Comparison of ENCODE assay signal across 8 cellular contexts in the genomic region with DNA sequence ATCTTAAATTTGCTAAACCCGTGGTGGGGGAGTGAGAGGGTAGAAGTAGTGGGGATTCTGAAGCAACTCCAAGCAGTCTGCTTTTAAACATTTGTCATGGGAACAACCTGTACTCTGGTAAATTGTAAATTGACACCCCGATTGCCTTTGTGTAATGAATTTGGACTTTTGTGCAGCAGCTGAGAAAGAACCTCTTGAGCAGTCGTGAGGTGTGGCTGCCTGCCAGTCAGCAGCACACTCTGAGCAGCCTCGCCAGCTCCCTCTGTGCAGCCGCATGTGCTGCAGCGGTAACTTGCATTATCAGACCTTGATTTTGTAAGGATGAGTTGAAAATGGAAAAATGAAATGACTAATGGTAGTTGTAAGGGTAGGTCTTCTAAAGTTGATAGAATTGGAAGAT.
DNase-seq lines count a peak whose midpoint lies in the region; ATAC-seq, FAIRE-seq and TF ChIP-seq lines count a peak whose summit lies in the region.

No MANE protein-coding gene starts in this region.

- H3K9ac ChIP-seq in GM12878 (ENCODE audit: control insufficient read depth, insufficient read depth, low read length) = no peak overlapping the region

- intact Hi-C loops in GM12878 (cut with micrococcal nuclease; ENCODE audit: unreplicated experiment) (no loop called here), lower leg skin (cut with DNase I; ENCODE audit: low total_unique reads) (no loop called here)

- H2AFZ ChIP-seq in GM12878 (ENCODE audit: control insufficient read depth, low read depth, low read length) = no peak overlapping the region

- H3K9me3 ChIP-seq in GM12878 (replicated peaks; ENCODE audit: control insufficient read depth, insufficient read depth, low read length) (no peaks in the 10 kb centered on the region), upper lobe of left lung (no peaks in the 10 kb centered on the region), BE2C (no peaks in the 10 kb centered on the region)

- no peak overlapping the region for H3K4me3 Mint-ChIP-seq in osteocyte (ENCODE audit: unreplicated experiment)

- 47% methylated on average over 6 of the region's 6 CpGs for WGBS in GM12878 (ENCODE audit: insufficient coverage, insufficient replicate concordance, low lambda C conversion rate, missing lambda C conversion rate)
- WGBS in lower leg skin, 2 donors = 16 to 19% methylated on average over 6 of the region's 6 CpGs
- WGBS in upper lobe of left lung, 2 donors = 32 to 48% methylated on average over 6 of the region's 6 CpGs

- CTCF ChIA-PET in GM12878 (lab: Yijun Ruan, JAX) = interaction anchor here (0.6 kb wide), 1 partner anchor 9 kb away, joined by 3 read pairs; no protein-coding TSS in a partner anchor

- no peaks in the 10 kb centered on the region for H3K9me3 Mint-ChIP-seq in osteocyte (ENCODE audit: unreplicated experiment)

- H3K36me3 Mint-ChIP-seq in osteocyte (ENCODE audit: unreplicated experiment) = peaks cover 2% of the 10 kb centered on the region

- H3K79me2 ChIP-seq in GM12878 (ENCODE audit: control insufficient read depth, insufficient read depth, low read length) = peaks cover 82% of the 10 kb centered on the region

- H4K20me1 ChIP-seq in GM12878 (ENCODE audit: control insufficient read depth, insufficient read depth) = peaks cover 9% of the 10 kb centered on the region; the same call in 1 of the 2 replicates

- H3K4me3 ChIP-seq in GM12878 (no peak overlapping the region), lower leg skin (ENCODE audit: low read depth, poor library complexity, severe bottlenecking) (no peak overlapping the region), upper lobe of left lung (no peak overlapping the region), BE2C (ENCODE audit: low read depth, low read length) (no peak overlapping the region)

- H3K4me1 ChIP-seq in GM12878 (ENCODE audit: control insufficient read depth, insufficient read depth, low read length) (peaks cover 48% of the 10 kb centered on the region), upper lobe of left lung (peaks cover 58 to 77% (median 69%) of the 10 kb centered on the region in 4 donors), BE2C (peaks cover 7% of the 10 kb centered on the region)

- SMC1A ChIA-PET in GM12878 (lab: Charles Lee; ENCODE audit: uncharacterized antibody, unreplicated experiment) = interaction anchor here (0.6 to 3.2 kb wide), 4 partner anchors 14 to 97 kb away, joined by 3 to 15 read pairs (median 6); no protein-coding TSS in a partner anchor

- no peak for FAIRE-seq in GM12878 (lab: Jason Lieb, UNC)

- TF ChIP-seq EP300 in GM12878 (IDR thresholded peaks at IDR 0.05; ENCODE audit: borderline replicate concordance in 1 of 2, control insufficient read depth in 1 of 2, low read depth in 2 of 2, low read length in 2 of 2) (no peak), upper lobe of left lung (IDR thresholded peaks at IDR 0.05) (peak in 1 of 4 donors; percentile 43)

- peaks cover 39% of the 10 kb centered on the region for H3K4me1 Mint-ChIP-seq in osteocyte (ENCODE audit: unreplicated experiment)

- in situ Hi-C loops in G401 (cut with HindIII; ENCODE audit: low sequenced_read_pairs) = no loop called here
- in situ Hi-C loops in GM12878 (cut with MboI) = no loop called here

- H3K27me3 Mint-ChIP-seq in osteocyte (ENCODE audit: unreplicated experiment) = no peaks in the 10 kb centered on the region

- RAD21 ChIA-PET in GM12878 (lab: Charles Lee; ENCODE audit: unreplicated experiment) = interaction anchor here (0.6 to 1.5 kb wide), 5 partner anchors 9 to 78 kb away, joined by 3 to 5 read pairs (median 3); no protein-coding TSS in a partner anchor

- DNase-seq in G401 (ENCODE audit: low spot score) (peak; percentile 91), NCI-H524 (lab: John Stamatoyannopoulos, UW) (peak; percentile 78 to 92), GM12878 (ENCODE audit: low read depth, low spot score) (no peak), lower leg skin (ENCODE audit: low spot score in 2 of 2) (peak; percentile 63 to 89), upper lobe of left lung (peak; percentile 64 to 85), BE2C (no peak), GM19240 (ENCODE audit: insufficient read length, low spot score) (no peak), osteocyte (ENCODE audit: extremely low spot score, unreplicated experiment) (no peak)

- peak overlapping the region; percentile 61; the same call in 1 of the 2 replicates for H3K27ac ChIP-seq in GM12878 (ENCODE audit: control insufficient read depth, insufficient read depth)
- H3K27ac ChIP-seq in upper lobe of left lung = peak overlapping the region; percentile 55 to 84 (median 67)

- H3K36me3 ChIP-seq in GM12878 (ENCODE audit: control insufficient read depth in 2 of 2, insufficient read depth in 2 of 2, low read length in 1 of 2) = peaks cover 0 to 4% of the 10 kb centered on the region in 2 experiments; a peak in 2 of 4 replicates
- H3K36me3 ChIP-seq in upper lobe of left lung = peaks cover 0 to 2% (median 0%) of the 10 kb centered on the region in 4 donors
- no peaks in the 10 kb centered on the region for H3K36me3 ChIP-seq in BE2C

- POLR2A ChIA-PET in GM12878 (lab: Charles Lee) = interaction anchor here (3.3 kb wide), 1 partner anchor 11 kb away, joined by 11 read pairs; no protein-coding TSS in a partner anchor

- no peak for TF ChIP-seq RAD21 in GM12878 (IDR thresholded peaks at IDR 0.05; ENCODE audit: insufficient read depth, low read depth, low read length)

- TF ChIP-seq POLR2A in GM12878 (IDR thresholded peaks at IDR 0.05; ENCODE audit: low read depth, low read length) (no peak), lower leg skin (IDR thresholded peaks at IDR 0.05) (no peak), upper lobe of left lung (IDR thresholded peaks at IDR 0.05) (no peak)

- ATAC-seq in GM12878 (no peak), upper lobe of left lung (ENCODE audit: low FRiP score in 2 of 2) (peak; percentile 66 to 76)

- no TSS peak for BruUV-seq in GM12878 (replicated peaks; lab: Mats Ljungman, UMichigan)

- TF ChIP-seq CTCF in GM12878 (IDR thresholded peaks at IDR 0.05 in 2 of 3, conservative IDR thresholded peaks at IDR 0.05 in 1 of 3; ENCODE audit: control insufficient read depth in 2 of 3, extremely low read depth in 1 of 3, insufficient read depth in 1 of 3, low read depth in 3 of 3, low read length in 3 of 3) = no peak
- TF ChIP-seq CTCF in lower leg skin (IDR thresholded peaks at IDR 0.05) = no peak
- TF ChIP-seq CTCF in upper lobe of left lung (IDR thresholded peaks at IDR 0.05) = no peak
- no peak for TF ChIP-seq CTCF in BE2C (IDR thresholded peaks at IDR 0.05; ENCODE audit: low read depth, low read length)
- TF ChIP-seq CTCF in osteocyte (IDR thresholded peaks at IDR 0.05) = no peak

- no peak overlapping the region for H3K27ac Mint-ChIP-seq in osteocyte (ENCODE audit: unreplicated experiment)

- H3K4me2 ChIP-seq in GM12878 (ENCODE audit: control insufficient read depth, insufficient read depth) = peak overlapping the region; percentile 66; the same call in 1 of the 2 replicates

- H3K27me3 ChIP-seq in GM12878 (replicated peaks in 1 of 2; ENCODE audit: control insufficient read depth in 2 of 2, insufficient read depth in 2 of 2, low read length in 1 of 2) = no peaks in the 10 kb centered on the region
- no peaks in the 10 kb centered on the region for H3K27me3 ChIP-seq in upper lobe of left lung
- H3K27me3 ChIP-seq in BE2C = no peaks in the 10 kb centered on the region

TF ChIP-seq in GM12878, 131 proteins besides CTCF, POLR2A, EP300 and RAD21:
- TF ChIP-seq EZH2 (IDR thresholded peaks at IDR 0.05; ENCODE audit: borderline replicate concordance, control insufficient read depth, low read depth, low read length) = no peak
- TF ChIP-seq NR2C2 (IDR thresholded peaks at IDR 0.05; ENCODE audit: borderline replicate concordance, control insufficient read depth, insufficient read length, low read depth) = no peak

Comparison
In these comparisons a context has a peak if more than half of its experiments do, and no peak if none do; other contexts are left out.
1. DNase-seq: peak in G401 (single experiment), NCI-H524 (2 of 2), lower leg skin (2 of 2) and upper lobe of left lung (2 of 2); none in GM12878 (single experiment), BE2C (single experiment), GM19240 (single experiment) and osteocyte (single experiment).